ENCODE assay signal across 30 cellular contexts in genomic region chr1:88250915-88251314, GRCh38.
DNase-seq lines count a peak whose midpoint lies in the region; ATAC-seq, FAIRE-seq and TF ChIP-seq lines count a peak whose summit lies in the region.
"Had no signal": no experiment of that assay in that cellular context is flagged by ENCODE, and none has a peak within 500 bp of the region (broad histone marks: within the 10 kb centered on the region; RNA-seq: fewer than 3 reads in every experiment).

No MANE protein-coding gene starts in this region.

- TF ChIP-seq EP300 in A549 (IDR thresholded peaks at IDR 0.05) (no peak), HepG2 (IDR thresholded peaks at IDR 0.05; ENCODE audit: low read depth in 2 of 2, low read length in 2 of 2) (no peak), HepG2 (CRISPR knock-in tag; IDR thresholded peaks at IDR 0.05; ENCODE audit: borderline replicate concordance) (no peak)

- H3K79me2 ChIP-seq in HepG2 (ENCODE audit: insufficient read depth, low read length): no peaks in the 10 kb centered on the region

- in situ Hi-C loops in HepG2 (cut with HindIII; ENCODE audit: extremely low pct_ligation_motif_present, low pct_unique_long_range_greater_than_20kb): no loop called here

- no peak overlapping the region for H3K4me3 ChIP-seq in A549
- no peak overlapping the region for H3K4me3 ChIP-seq in HepG2 (replicated peaks in 1 of 3; ENCODE audit: insufficient read depth in 1 of 3, low read depth in 2 of 3, low read length in 3 of 3)
- H3K4me3 ChIP-seq in uterus: no peak overlapping the region
- H3K4me3 ChIP-seq: BLaER1; BLaER1 treated with 17β-estradiol and CSF1 and Interleukin-3, amounts not matched to agents 10 nM and 100 nM had no signal

- H2AFZ ChIP-seq in HepG2 (ENCODE audit: low read length): no peak overlapping the region

- H3K27me3 ChIP-seq in HepG2 (ENCODE audit: control insufficient read depth in 1 of 2, insufficient read depth in 2 of 2, low read length in 2 of 2) (no peaks in the 10 kb centered on the region), uterus (no peaks in the 10 kb centered on the region)
- H3K27me3 ChIP-seq: BE2C; BLaER1; BLaER1 treated with 17β-estradiol and CSF1 and Interleukin-3, amounts not matched to agents 10 nM and 100 nM had no signal

- POLR2A ChIA-PET in A549 (lab: Yijun Ruan, JAX): no interaction called here
- POLR2A ChIA-PET in HepG2 (lab: Yijun Ruan, JAX): no interaction called here

- TF ChIP-seq RAD21 in A549 (conservative IDR thresholded peaks at IDR 0.05 in 1 of 2, IDR thresholded peaks at IDR 0.05 in 1 of 2) (no peak), HepG2 (CRISPR knock-in tag; IDR thresholded peaks at IDR 0.05) (no peak)

- no peak overlapping the region for H3K9ac ChIP-seq in HepG2 (ENCODE audit: insufficient read depth, low read depth, low read length)
- H3K9ac ChIP-seq: BLaER1; BLaER1 treated with 17β-estradiol and CSF1 and Interleukin-3, amounts not matched to agents 10 nM and 100 nM had no signal

- H3K36me3 ChIP-seq in HepG2 (replicated peaks in 1 of 2; ENCODE audit: control insufficient read depth in 1 of 2, insufficient read depth in 2 of 2, low read length in 2 of 2): no peaks in the 10 kb centered on the region
- no peaks in the 10 kb centered on the region for H3K36me3 ChIP-seq in uterus
- H3K36me3 ChIP-seq: BE2C; BLaER1; BLaER1 treated with 17β-estradiol and CSF1 and Interleukin-3, amounts not matched to agents 10 nM and 100 nM had no signal

- H3K9me3 ChIP-seq in A549: no peaks in the 10 kb centered on the region
- no peaks in the 10 kb centered on the region for H3K9me3 ChIP-seq in HepG2 (ENCODE audit: low read length)
- H3K9me3 ChIP-seq in uterus: no peaks in the 10 kb centered on the region
- H3K9me3 ChIP-seq: BE2C; BLaER1; BLaER1 treated with 17β-estradiol and CSF1 and Interleukin-3, amounts not matched to agents 10 nM and 100 nM; Caco-2 had no signal

- BruUV-seq in HepG2 (replicated peaks; lab: Mats Ljungman, UMichigan): no TSS peak

- no peaks in the 10 kb centered on the region for H4K20me1 ChIP-seq in HepG2 (ENCODE audit: insufficient read depth, low read length)
- H4K20me1 ChIP-seq: BLaER1; BLaER1 treated with 17β-estradiol and CSF1 and Interleukin-3, amounts not matched to agents 10 nM and 100 nM had no signal

- no peak overlapping the region for H3K4me2 ChIP-seq in A549
- no peak overlapping the region for H3K4me2 ChIP-seq in HepG2 (ENCODE audit: low read depth, low read length)
- H3K4me2 ChIP-seq: BLaER1; BLaER1 treated with 17β-estradiol and CSF1 and Interleukin-3, amounts not matched to agents 10 nM and 100 nM had no signal

- TF ChIP-seq CTCF in A549 (IDR thresholded peaks at IDR 0.05): no peak
- TF ChIP-seq CTCF in HepG2 (CRISPR knock-in tag; IDR thresholded peaks at IDR 0.05): no peak
- TF ChIP-seq CTCF in uterus (IDR thresholded peaks at IDR 0.05): no peak

- CTCF ChIA-PET in A549 (lab: Yijun Ruan, JAX) (no interaction called here), HepG2 (lab: Yijun Ruan, JAX; ENCODE audit: low intra/inter-chr PET ratio, low total read pairs) (no interaction called here)

- intact Hi-C loops in HepG2 (cut with micrococcal nuclease; ENCODE audit: unreplicated experiment) (no loop called here), uterus (cut with DNase I; ENCODE audit: low total_unique reads) (no loop called here)

- FAIRE-seq in A549 (lab: Jason Lieb, UNC) (no peak), HepG2 (lab: Jason Lieb, UNC) (no peak)
- FAIRE-seq: A204.1, D721Med had no signal

- no peak overlapping the region for H3K27ac ChIP-seq in A549
- H3K27ac ChIP-seq in HepG2 (ENCODE audit: extremely low read length, insufficient read depth, low read length): no peak overlapping the region
- H3K27ac ChIP-seq in uterus: no peak overlapping the region
- H3K27ac ChIP-seq: 22Rv1; BLaER1; BLaER1 treated with 17β-estradiol and CSF1 and Interleukin-3, amounts not matched to agents 10 nM and 100 nM; C4-2B had no signal

- DNase-seq in A549 (ENCODE audit: low read depth in 1 of 2, low spot score in 1 of 2) (no peak), HepG2 (ENCODE audit: low spot score) (no peak), uterus (no peak)
- DNase-seq: 8988T; ACHN; AML-193; BE2C; C1 segment of cervical spinal cord; Caco-2; Calu3; CD4-positive, alpha-beta memory T cell; CD4-positive, alpha-beta T cell; CD4-positive, CD25-positive, alpha-beta regulatory T cell; CD8-positive, alpha-beta memory T cell; CD8-positive, alpha-beta T cell; COR-L47; DMS 273 treated with DMSO at 0.1 percent for 48 hours; DMS153; DMS53; DMS79; DMS79 treated with DMSO at 0.1 percent for 48 hours; DND-41; EL had no signal

- TF ChIP-seq POLR2A in A549 (IDR thresholded peaks at IDR 0.05; ENCODE audit: low read length): no peak
- no peak for TF ChIP-seq POLR2A in HepG2 (IDR thresholded peaks at IDR 0.05; ENCODE audit: insufficient read depth in 1 of 2, low read depth in 2 of 2, low read length in 2 of 2)
- no peak for TF ChIP-seq POLR2A in uterus (IDR thresholded peaks at IDR 0.05)

- no peak for ATAC-seq in A549
- ATAC-seq in HepG2: no peak
- no peak for ATAC-seq in GM21515 (IDR thresholded peaks at IDR 0.05; ENCODE audit: unreplicated experiment)
- ATAC-seq: CD8-positive, alpha-beta T cell had no signal

- H3K4me1 ChIP-seq in A549 (no peaks in the 10 kb centered on the region), HepG2 (ENCODE audit: insufficient read depth, low read length) (no peaks in the 10 kb centered on the region), uterus (no peaks in the 10 kb centered on the region)
- H3K4me1 ChIP-seq: BE2C; BLaER1; BLaER1 treated with 17β-estradiol and CSF1 and Interleukin-3, amounts not matched to agents 10 nM and 100 nM; Caco-2 had no signal

TF ChIP-seq in A549, 52 proteins besides CTCF, POLR2A, EP300 and RAD21:
- TF ChIP-seq RCOR1 (IDR thresholded peaks at IDR 0.05; ENCODE audit: low read depth, low read length) (no peak), EHF (CRISPR knock-in tag; IDR thresholded peaks at IDR 0.05) (no peak), MAFK (IDR thresholded peaks at IDR 0.05; ENCODE audit: partially characterized antibody) (peak; percentile 8)

TF ChIP-seq in HepG2, 621 proteins besides CTCF, POLR2A, EP300 and RAD21:
- TF ChIP-seq MAFK (conservative IDR thresholded peaks at IDR 0.05 in 1 of 2, IDR thresholded peaks at IDR 0.05 in 1 of 2; ENCODE audit: low read length in 2 of 2): peak; percentile 52 to 65; a peak in 3 of 4 replicates
- TF ChIP-seq ZNF749 (CRISPR knock-in tag; IDR thresholded peaks at IDR 0.05; ENCODE audit: borderline replicate concordance): no peak
- TF ChIP-seq MAFF (IDR thresholded peaks at IDR 0.05; ENCODE audit: low read depth, low read length): 0 out of 2 replicates have a peak, but pooled peaks have one; percentile 14
- no peak for TF ChIP-seq PRPF4 (IDR thresholded peaks at IDR 0.05; ENCODE audit: low read depth, low read length, poor library complexity, severe bottlenecking)

Comparison
In these comparisons a context has a peak if more than half of its experiments do, and no peak if none do; other contexts are left out.
1. Of the 38 proteins assayed by ChIP-seq in both HepG2 and A549: peak only in HepG2: none; only in A549: none; in both: MAFK; in neither: 37.